In the genomic region with DNA sequence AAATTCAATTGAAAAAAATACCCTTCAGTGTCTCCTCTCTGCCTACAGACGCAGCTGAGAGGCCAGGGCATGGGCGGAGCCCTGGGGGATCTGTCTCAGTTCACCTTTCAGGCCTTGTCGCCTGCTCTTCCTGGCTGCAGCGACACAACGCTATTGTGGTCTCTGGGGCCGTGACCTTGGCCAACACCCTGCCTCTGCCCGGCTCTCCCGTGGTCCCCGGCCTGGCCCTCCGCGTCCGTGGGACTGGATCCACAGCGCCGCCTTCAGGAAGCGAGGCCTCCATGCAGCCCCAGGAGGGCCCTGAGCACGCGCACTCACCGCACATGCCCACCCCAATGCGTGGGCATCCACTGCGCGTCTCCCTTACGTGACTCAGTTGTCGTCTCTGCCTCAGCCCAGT, we compare ENCODE assay signal across 1 cellular context.
A peak's percentile ranks its signal among the peaks of the same experiment; 100 is the strongest.
TF ChIP-seq lines count a peak whose summit lies in the region.

No MANE protein-coding gene starts in this region.

TF ChIP-seq in GM23338, 12 proteins besides CTCF, POLR2A, EP300 and RAD21 (continued from another document):
- TF ChIP-seq, protein P1, sequence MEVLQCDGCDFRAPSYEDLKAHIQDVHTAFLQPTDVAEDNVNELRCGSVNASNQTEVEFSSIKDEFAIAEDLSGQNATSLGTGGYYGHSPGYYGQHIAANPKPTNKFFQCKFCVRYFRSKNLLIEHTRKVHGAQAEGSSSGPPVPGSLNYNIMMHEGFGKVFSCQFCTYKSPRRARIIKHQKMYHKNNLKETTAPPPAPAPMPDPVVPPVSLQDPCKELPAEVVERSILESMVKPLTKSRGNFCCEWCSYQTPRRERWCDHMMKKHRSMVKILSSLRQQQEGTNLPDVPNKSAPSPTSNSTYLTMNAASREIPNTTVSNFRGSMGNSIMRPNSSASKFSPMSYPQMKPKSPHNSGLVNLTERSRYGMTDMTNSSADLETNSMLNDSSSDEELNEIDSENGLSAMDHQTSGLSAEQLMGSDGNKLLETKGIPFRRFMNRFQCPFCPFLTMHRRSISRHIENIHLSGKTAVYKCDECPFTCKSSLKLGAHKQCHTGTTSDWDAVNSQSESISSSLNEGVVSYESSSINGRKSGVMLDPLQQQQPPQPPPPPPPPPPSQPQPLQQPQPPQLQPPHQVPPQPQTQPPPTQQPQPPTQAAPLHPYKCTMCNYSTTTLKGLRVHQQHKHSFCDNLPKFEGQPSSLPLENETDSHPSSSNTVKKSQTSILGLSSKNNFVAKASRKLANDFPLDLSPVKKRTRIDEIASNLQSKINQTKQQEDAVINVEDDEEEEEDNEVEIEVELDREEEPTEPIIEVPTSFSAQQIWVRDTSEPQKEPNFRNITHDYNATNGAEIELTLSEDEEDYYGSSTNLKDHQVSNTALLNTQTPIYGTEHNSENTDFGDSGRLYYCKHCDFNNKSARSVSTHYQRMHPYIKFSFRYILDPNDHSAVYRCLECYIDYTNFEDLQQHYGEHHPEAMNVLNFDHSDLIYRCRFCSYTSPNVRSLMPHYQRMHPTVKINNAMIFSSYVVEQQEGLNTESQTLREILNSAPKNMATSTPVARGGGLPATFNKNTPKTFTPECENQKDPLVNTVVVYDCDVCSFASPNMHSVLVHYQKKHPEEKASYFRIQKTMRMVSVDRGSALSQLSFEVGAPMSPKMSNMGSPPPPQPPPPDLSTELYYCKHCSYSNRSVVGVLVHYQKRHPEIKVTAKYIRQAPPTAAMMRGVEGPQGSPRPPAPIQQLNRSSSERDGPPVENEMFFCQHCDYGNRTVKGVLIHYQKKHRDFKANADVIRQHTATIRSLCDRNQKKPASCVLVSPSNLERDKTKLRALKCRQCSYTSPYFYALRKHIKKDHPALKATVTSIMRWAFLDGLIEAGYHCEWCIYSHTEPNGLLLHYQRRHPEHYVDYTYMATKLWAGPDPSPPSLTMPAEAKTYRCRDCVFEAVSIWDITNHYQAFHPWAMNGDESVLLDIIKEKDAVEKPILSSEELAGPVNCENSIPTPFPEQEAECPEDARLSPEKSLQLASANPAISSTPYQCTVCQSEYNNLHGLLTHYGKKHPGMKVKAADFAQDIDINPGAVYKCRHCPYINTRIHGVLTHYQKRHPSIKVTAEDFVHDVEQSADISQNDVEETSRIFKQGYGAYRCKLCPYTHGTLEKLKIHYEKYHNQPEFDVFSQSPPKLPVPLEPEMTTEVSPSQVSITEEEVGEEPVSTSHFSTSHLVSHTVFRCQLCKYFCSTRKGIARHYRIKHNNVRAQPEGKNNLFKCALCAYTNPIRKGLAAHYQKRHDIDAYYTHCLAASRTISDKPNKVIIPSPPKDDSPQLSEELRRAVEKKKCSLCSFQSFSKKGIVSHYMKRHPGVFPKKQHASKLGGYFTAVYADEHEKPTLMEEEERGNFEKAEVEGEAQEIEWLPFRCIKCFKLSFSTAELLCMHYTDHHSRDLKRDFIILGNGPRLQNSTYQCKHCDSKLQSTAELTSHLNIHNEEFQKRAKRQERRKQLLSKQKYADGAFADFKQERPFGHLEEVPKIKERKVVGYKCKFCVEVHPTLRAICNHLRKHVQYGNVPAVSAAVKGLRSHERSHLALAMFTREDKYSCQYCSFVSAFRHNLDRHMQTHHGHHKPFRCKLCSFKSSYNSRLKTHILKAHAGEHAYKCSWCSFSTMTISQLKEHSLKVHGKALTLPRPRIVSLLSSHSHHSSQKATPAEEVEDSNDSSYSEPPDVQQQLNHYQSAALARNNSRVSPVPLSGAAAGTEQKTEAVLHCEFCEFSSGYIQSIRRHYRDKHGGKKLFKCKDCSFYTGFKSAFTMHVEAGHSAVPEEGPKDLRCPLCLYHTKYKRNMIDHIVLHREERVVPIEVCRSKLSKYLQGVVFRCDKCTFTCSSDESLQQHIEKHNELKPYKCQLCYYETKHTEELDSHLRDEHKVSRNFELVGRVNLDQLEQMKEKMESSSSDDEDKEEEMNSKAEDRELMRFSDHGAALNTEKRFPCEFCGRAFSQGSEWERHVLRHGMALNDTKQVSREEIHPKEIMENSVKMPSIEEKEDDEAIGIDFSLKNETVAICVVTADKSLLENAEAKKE (CRISPR knock-in tag; IDR thresholded peaks at IDR 0.05), result no peak
- TF ChIP-seq POLR2AphosphoS5 (IDR thresholded peaks at IDR 0.05; ENCODE audit: low read depth) (no peak), EZH2phosphoT487 (IDR thresholded peaks at IDR 0.05; ENCODE audit: unreplicated experiment) (no peak), CREB1 (CRISPR knock-in tag; IDR thresholded peaks at IDR 0.05; ENCODE audit: low read depth) (0 out of 2 replicates have a peak, but pooled peaks have one; percentile 10), STAT1 (IDR thresholded peaks at IDR 0.05; ENCODE audit: unreplicated experiment) (no peak)
